ENCODE assay signal across 19 cellular contexts in the genomic region with DNA sequence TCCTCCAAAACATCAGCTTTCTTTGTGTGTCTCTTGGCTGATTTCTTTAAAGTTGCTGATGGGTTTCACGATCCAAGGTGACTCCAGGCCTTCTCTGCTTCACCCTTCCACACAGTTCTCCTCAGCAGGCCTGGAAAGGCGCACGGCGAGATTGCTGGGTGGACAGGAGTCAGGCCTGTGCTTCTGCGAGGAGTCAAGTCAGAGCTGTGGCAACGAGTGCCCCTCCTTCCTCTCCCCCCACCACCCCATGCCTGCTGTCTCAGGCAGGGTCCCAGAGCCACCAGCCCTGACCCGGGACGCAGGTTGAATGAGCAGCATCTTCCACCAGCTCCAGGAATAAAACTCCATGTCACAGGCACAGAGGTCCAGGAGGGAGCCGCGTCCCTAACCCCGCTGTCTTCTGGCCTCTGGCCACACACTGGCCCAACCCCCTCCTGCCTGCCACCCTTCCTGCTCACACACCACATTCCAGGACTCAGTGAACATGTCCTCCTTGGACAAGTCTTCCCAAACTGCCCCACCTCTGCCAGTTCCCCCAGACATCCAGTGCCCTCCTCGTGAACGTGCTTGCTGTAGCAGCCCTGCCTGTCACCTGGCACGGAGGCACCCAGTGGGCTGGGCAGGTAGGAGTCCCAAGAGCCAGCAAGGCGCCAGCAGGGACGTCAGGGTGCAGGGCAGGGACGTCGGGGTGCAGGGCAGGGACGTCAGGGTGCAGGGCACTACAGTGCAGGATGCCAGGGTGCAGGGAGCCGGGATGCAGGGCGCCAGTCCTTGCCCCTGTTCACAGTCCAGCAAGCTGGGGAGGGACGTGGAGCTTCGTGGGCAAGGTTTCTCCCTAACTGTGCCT. TPM values are rescaled to one million over a fixed set of nuclear protein-coding genes. Genes with fewer than 3 reads are reported as not detected.
DNase-seq lines count a peak whose midpoint lies in the region; ATAC-seq, FAIRE-seq and TF ChIP-seq lines count a peak whose summit lies in the region.
"Had no signal": no experiment of that assay in that cellular context is flagged by ENCODE, and none has a peak within 500 bp of the region (broad histone marks: within the 10 kb centered on the region; RNA-seq: fewer than 3 reads in every experiment).

No MANE protein-coding gene starts in this region.

- H4K20me1 ChIP-seq in IMR-90 (ENCODE audit: insufficient read depth, low read length) (0 out of 2 replicates have a peak, but pooled peaks cover 3% of the 10 kb centered on the region), HepG2 (ENCODE audit: insufficient read depth, low read length) (no peaks in the 10 kb centered on the region; the same call in 1 of the 2 replicates)
- H4K20me1 ChIP-seq: BLaER1 had no signal

- H3K9me3 Mint-ChIP-seq in activated CD8-positive, alpha-beta T cell treated with anti-CD3 and anti-CD28 coated beads, Interleukin-2, amount 10 ng/mL, durations not matched to agents 7 days and 5 days (ENCODE audit: insufficient read depth): no peaks in the 10 kb centered on the region
- no peaks in the 10 kb centered on the region for H3K9me3 Mint-ChIP-seq in activated CD8-positive, alpha-beta T cell treated with anti-CD3 and anti-CD28 coated beads for 36 hours
- no peaks in the 10 kb centered on the region for H3K9me3 Mint-ChIP-seq in stimulated activated effector memory CD8-positive, alpha-beta T cell treated with anti-CD3 and anti-CD28 coated beads, Interleukin-12 subunit alpha, Interleukin-12 subunit beta, amount 100 ng/mL, for 72 hours
- H3K9me3 Mint-ChIP-seq: CD4-positive, alpha-beta T cell; GM23338; H9 had no signal

- no peak for FAIRE-seq in HepG2 (lab: Jason Lieb, UNC)
- FAIRE-seq: GM12891 had no signal

- 0 out of 2 replicates have a peak overlapping the region, but pooled peaks have one; percentile 60 for H3K4ac ChIP-seq in IMR-90 (ENCODE audit: low read depth, low read length)

- TF ChIP-seq EP300 in HepG2 (IDR thresholded peaks at IDR 0.05; ENCODE audit: low read depth in 2 of 2, low read length in 2 of 2) (no peak), HepG2 (CRISPR knock-in tag; IDR thresholded peaks at IDR 0.05; ENCODE audit: borderline replicate concordance) (no peak)

- H3K4me2 ChIP-seq in IMR-90 (ENCODE audit: low read depth, low read length) (no peak overlapping the region), HepG2 (ENCODE audit: low read depth, low read length) (no peak overlapping the region)
- H3K4me2 ChIP-seq: GM23338 had no signal

- DNase-seq in activated CD8-positive, alpha-beta T cell treated with anti-CD3 and anti-CD28 coated beads, Interleukin-2, amount 10 ng/mL, durations not matched to agents 7 days and 5 days: no peak
- DNase-seq in activated CD8-positive, alpha-beta T cell treated with anti-CD3 and anti-CD28 coated beads for 36 hours: no peak
- DNase-seq in IMR-90 (no peak), HepG2 (ENCODE audit: low spot score) (no peak), NCI-H1694 treated with DMSO at 0.1 percent for 48 hours (lab: John Stamatoyannopoulos, UW) (no peak), C1 segment of cervical spinal cord (lab: John Stamatoyannopoulos, UW) (no peak)
- no peak for DNase-seq in stimulated activated effector memory CD8-positive, alpha-beta T cell treated with anti-CD3 and anti-CD28 coated beads, Interleukin-12 subunit alpha, Interleukin-12 subunit beta, amount 100 ng/mL, for 72 hours (ENCODE audit: low spot score in 2 of 2)
- DNase-seq in stimulated activated CD4-positive, alpha-beta T cell treated with anti-CD3 and anti-CD28 coated beads, Interleukin-2, amount 100 ng/mL, for 24 hours: no peak
- DNase-seq: AML-193; Calu3; CD4-positive, alpha-beta T cell; DMS 273 treated with DMSO at 0.1 percent for 48 hours; DMS79; H9 had no signal

- in situ Hi-C loops in IMR-90 (cut with MboI; ENCODE audit: low sequenced_read_pairs) (no loop called here), HepG2 (cut with HindIII; ENCODE audit: extremely low pct_ligation_motif_present, low pct_unique_long_range_greater_than_20kb) (no loop called here)

- 90% methylated on average over 14 of the region's 23 CpGs; no CpG with 5 or more reads in 1 of the 2 experiments for WGBS in IMR-90 (ENCODE audit: extremely low coverage in 2 of 2, insufficient read length in 1 of 2), 2 experiments
- WGBS in HepG2 (ENCODE audit: low lambda C conversion rate): 5% methylated on average over 23 of the region's 23 CpGs

- H2BK20ac ChIP-seq in IMR-90 (ENCODE audit: low read depth, low read length): peak overlapping the region; percentile 46; the same call in 1 of the 2 replicates

- CTCF ChIA-PET in activated CD8-positive, alpha-beta T cell treated with anti-CD3 and anti-CD28 coated beads, Interleukin-2, amount 10 ng/mL, durations not matched to agents 7 days and 5 days (lab: Charles Lee): interaction anchor here (0.7 kb wide), 1 partner anchor 90 kb away, joined by 3 read pairs; no protein-coding TSS in a partner anchor
- CTCF ChIA-PET in activated CD8-positive, alpha-beta T cell treated with anti-CD3 and anti-CD28 coated beads for 36 hours (lab: Charles Lee): interaction anchor here (3.5 kb wide), 1 partner anchor 90 kb away, joined by 19 read pairs; no protein-coding TSS in a partner anchor
- CTCF ChIA-PET in IMR-90 (lab: Yijun Ruan, JAX): no interaction called here
- CTCF ChIA-PET in HepG2 (lab: Yijun Ruan, JAX; ENCODE audit: low intra/inter-chr PET ratio, low total read pairs): no interaction called here

- no peak overlapping the region for H3K23ac ChIP-seq in IMR-90 (ENCODE audit: low read depth, low read length)

- H3K4me1 ChIP-seq in IMR-90 (ENCODE audit: control insufficient read depth, insufficient read depth, low read length): peaks cover 15% of the 10 kb centered on the region
- peaks cover 8% of the 10 kb centered on the region; the same call in 1 of the 2 replicates for H3K4me1 ChIP-seq in HepG2 (ENCODE audit: insufficient read depth, low read length)

- H3K56ac ChIP-seq in IMR-90 (ENCODE audit: extremely low read depth, insufficient read depth, low read length): no peak overlapping the region

- peak overlapping the region; percentile 48; the same call in 1 of the 2 replicates for H2BK120ac ChIP-seq in IMR-90 (ENCODE audit: low read depth, low read length)

- H3K27ac ChIP-seq in IMR-90 (ENCODE audit: insufficient read depth, low read length): no peak overlapping the region
- no peak overlapping the region for H3K27ac ChIP-seq in HepG2 (ENCODE audit: extremely low read length, insufficient read depth, low read length)
- H3K27ac ChIP-seq: 22Rv1 had no signal

- H3K27ac Mint-ChIP-seq in activated CD8-positive, alpha-beta T cell treated with anti-CD3 and anti-CD28 coated beads, Interleukin-2, amount 10 ng/mL, durations not matched to agents 7 days and 5 days: peak overlapping the region; percentile 9
- H3K27ac Mint-ChIP-seq in activated CD8-positive, alpha-beta T cell treated with anti-CD3 and anti-CD28 coated beads for 36 hours: no peak overlapping the region
- peak overlapping the region; percentile 71 for H3K27ac Mint-ChIP-seq in stimulated activated effector memory CD8-positive, alpha-beta T cell treated with anti-CD3 and anti-CD28 coated beads, Interleukin-12 subunit alpha, Interleukin-12 subunit beta, amount 100 ng/mL, for 72 hours
- H3K27ac Mint-ChIP-seq: CD4-positive, alpha-beta T cell; GM23338; H9 had no signal

- H2AK9ac ChIP-seq in IMR-90 (replicated peaks; ENCODE audit: low read depth, low read length, poor library complexity): no peak overlapping the region

- H4K5ac ChIP-seq in IMR-90 (ENCODE audit: low read depth, low read length): no peak overlapping the region

- H4K91ac ChIP-seq in IMR-90 (ENCODE audit: insufficient read depth, low read depth, low read length): no peak overlapping the region

- H3K14ac ChIP-seq in IMR-90 (replicated peaks; ENCODE audit: low read depth, low read length): no peak overlapping the region

- intact Hi-C loops in activated CD8-positive, alpha-beta T cell treated with anti-CD3 and anti-CD28 coated beads for 36 hours (cut with micrococcal nuclease): no loop called here
- intact Hi-C loops in IMR-90 (cut with micrococcal nuclease): no loop called here
- intact Hi-C loops in HepG2 (cut with micrococcal nuclease; ENCODE audit: unreplicated experiment): no loop called here

- H3K36me3 ChIP-seq in IMR-90 (ENCODE audit: control insufficient read depth, insufficient read depth, low read length) (no peaks in the 10 kb centered on the region), HepG2 (replicated peaks in 1 of 2; ENCODE audit: control insufficient read depth in 1 of 2, insufficient read depth in 2 of 2, low read length in 2 of 2) (no peaks in the 10 kb centered on the region)
- H3K36me3 ChIP-seq: BLaER1 had no signal

- H3K18ac ChIP-seq in IMR-90 (ENCODE audit: low read depth, low read length): no peak overlapping the region

- TF ChIP-seq RAD21 in IMR-90 (IDR thresholded peaks at IDR 0.05; ENCODE audit: low read length) (no peak), HepG2 (CRISPR knock-in tag; IDR thresholded peaks at IDR 0.05) (no peak)

- H3K9me3 ChIP-seq in IMR-90 (ENCODE audit: control insufficient read depth, insufficient read depth, low read length) (no peaks in the 10 kb centered on the region), HepG2 (ENCODE audit: low read length) (no peaks in the 10 kb centered on the region)
- H3K9me3 ChIP-seq: BLaER1 had no signal

- BruUV-seq in IMR-90 (replicated peaks; lab: Mats Ljungman, UMichigan) (no TSS peak), HepG2 (replicated peaks; lab: Mats Ljungman, UMichigan) (no TSS peak)

- POLR2A ChIA-PET in activated CD8-positive, alpha-beta T cell treated with anti-CD3 and anti-CD28 coated beads, Interleukin-2, amount 10 ng/mL, durations not matched to agents 7 days and 5 days (lab: Charles Lee): interaction anchor here (1.3 kb wide), 1 partner anchor 100 kb away, joined by 3 read pairs; no protein-coding TSS in a partner anchor
- POLR2A ChIA-PET in activated CD8-positive, alpha-beta T cell treated with anti-CD3 and anti-CD28 coated beads for 36 hours (lab: Charles Lee): no interaction called here
- POLR2A ChIA-PET in IMR-90 (lab: Charles Lee; ENCODE audit: unreplicated experiment) (interaction anchor here (0.5 kb wide), 1 partner anchor 557 kb away, joined by 3 read pairs; no protein-coding TSS in a partner anchor), HepG2 (lab: Yijun Ruan, JAX) (no interaction called here)

- H3K27me3 ChIP-seq in IMR-90 (ENCODE audit: control insufficient read depth, insufficient read depth, low read length) (peaks cover 4% of the 10 kb centered on the region; the same call in 1 of the 2 replicates), HepG2 (ENCODE audit: control insufficient read depth in 1 of 2, insufficient read depth in 2 of 2, low read length in 2 of 2) (peaks cover 40 to 98% of the 10 kb centered on the region in 2 experiments)

- H2BK5ac ChIP-seq in IMR-90 (ENCODE audit: low read depth, low read length, poor library complexity, severe bottlenecking): no peak overlapping the region

- peak overlapping the region; percentile 8 for H2AFZ ChIP-seq in IMR-90 (replicated peaks; ENCODE audit: low read length, poor library complexity)
- no peak overlapping the region for H2AFZ ChIP-seq in HepG2 (ENCODE audit: low read length)
- H2AFZ ChIP-seq: GM23338 had no signal

- dilution Hi-C loops in IMR-90 (cut with HindIII; ENCODE audit: low sequenced_read_pairs, unreplicated experiment): no loop called here

- H3K79me2 ChIP-seq in HepG2 (ENCODE audit: insufficient read depth, low read length): no peaks in the 10 kb centered on the region

- TF ChIP-seq POLR2A in IMR-90 (IDR thresholded peaks at IDR 0.05; ENCODE audit: low read depth, low read length) (no peak), HepG2 (IDR thresholded peaks at IDR 0.05; ENCODE audit: insufficient read depth in 1 of 2, low read depth in 2 of 2, low read length in 2 of 2) (no peak)

- no peaks in the 10 kb centered on the region for H3K36me3 Mint-ChIP-seq in activated CD8-positive, alpha-beta T cell treated with anti-CD3 and anti-CD28 coated beads, Interleukin-2, amount 10 ng/mL, durations not matched to agents 7 days and 5 days (ENCODE audit: low read depth)
- no peaks in the 10 kb centered on the region for H3K36me3 Mint-ChIP-seq in activated CD8-positive, alpha-beta T cell treated with anti-CD3 and anti-CD28 coated beads for 36 hours (ENCODE audit: low read depth)
- H3K36me3 Mint-ChIP-seq in stimulated activated effector memory CD8-positive, alpha-beta T cell treated with anti-CD3 and anti-CD28 coated beads, Interleukin-12 subunit alpha, Interleukin-12 subunit beta, amount 100 ng/mL, for 72 hours: no peaks in the 10 kb centered on the region

- no peaks in the 10 kb centered on the region for H3K79me1 ChIP-seq in IMR-90 (ENCODE audit: low read depth in 1 of 2, low read length in 2 of 2)

- H3K4me3 ChIP-seq in IMR-90 (ENCODE audit: insufficient read depth, low read depth, low read length): no peak overlapping the region
- H3K4me3 ChIP-seq in HepG2 (replicated peaks in 1 of 3; ENCODE audit: insufficient read depth in 1 of 3, low read depth in 2 of 3, low read length in 3 of 3): no peak overlapping the region
- H3K4me3 ChIP-seq: BLaER1, GM23338 had no signal

- no peak overlapping the region; a peak in 1 of 4 replicates for H4K8ac ChIP-seq in IMR-90 (ENCODE audit: low read depth in 2 of 2, low read length in 2 of 2)

- H3K9me1 ChIP-seq in IMR-90 (ENCODE audit: insufficient read depth, low read length): peaks cover 24% of the 10 kb centered on the region

- peaks cover 8% of the 10 kb centered on the region for H3K4me1 Mint-ChIP-seq in activated CD8-positive, alpha-beta T cell treated with anti-CD3 and anti-CD28 coated beads, Interleukin-2, amount 10 ng/mL, durations not matched to agents 7 days and 5 days (ENCODE audit: low read depth)
- peaks cover 3% of the 10 kb centered on the region for H3K4me1 Mint-ChIP-seq in activated CD8-positive, alpha-beta T cell treated with anti-CD3 and anti-CD28 coated beads for 36 hours (ENCODE audit: low read depth)
- peaks cover 13% of the 10 kb centered on the region for H3K4me1 Mint-ChIP-seq in stimulated activated effector memory CD8-positive, alpha-beta T cell treated with anti-CD3 and anti-CD28 coated beads, Interleukin-12 subunit alpha, Interleukin-12 subunit beta, amount 100 ng/mL, for 72 hours
- H3K4me1 Mint-ChIP-seq: GM23338 had no signal

- H2BK15ac ChIP-seq in IMR-90 (ENCODE audit: low read depth, low read length): no peak overlapping the region

- peak overlapping the region; percentile 29 for H2AK5ac ChIP-seq in IMR-90 (ENCODE audit: low read depth, low read length)

- H3K4me3 Mint-ChIP-seq in activated CD8-positive, alpha-beta T cell treated with anti-CD3 and anti-CD28 coated beads, Interleukin-2, amount 10 ng/mL, durations not matched to agents 7 days and 5 days: no peak overlapping the region
- H3K4me3 Mint-ChIP-seq in activated CD8-positive, alpha-beta T cell treated with anti-CD3 and anti-CD28 coated beads for 36 hours: no peak overlapping the region
- no peak overlapping the region for H3K4me3 Mint-ChIP-seq in stimulated activated effector memory CD8-positive, alpha-beta T cell treated with anti-CD3 and anti-CD28 coated beads, Interleukin-12 subunit alpha, Interleukin-12 subunit beta, amount 100 ng/mL, for 72 hours
- H3K4me3 Mint-ChIP-seq: CD4-positive, alpha-beta T cell; GM23338; H9 had no signal

- no peak for TF ChIP-seq CTCF in activated CD8-positive, alpha-beta T cell treated with anti-CD3 and anti-CD28 coated beads for 36 hours (IDR thresholded peaks at IDR 0.05)
- no peak for TF ChIP-seq CTCF in IMR-90 (conservative IDR thresholded peaks at IDR 0.05; ENCODE audit: low read depth, low read length)
- TF ChIP-seq CTCF in HepG2 (CRISPR knock-in tag; IDR thresholded peaks at IDR 0.05): no peak

- H3K9ac ChIP-seq in IMR-90 (ENCODE audit: low read depth, low read length) (no peak overlapping the region), HepG2 (ENCODE audit: insufficient read depth, low read depth, low read length) (no peak overlapping the region)
- H3K9ac ChIP-seq: BLaER1 had no signal

- ATAC-seq in activated CD8-positive, alpha-beta T cell treated with anti-CD3 and anti-CD28 coated beads, Interleukin-2, amount 10 ng/mL, durations not matched to agents 7 days and 5 days: no peak
- ATAC-seq in activated CD8-positive, alpha-beta T cell treated with anti-CD3 and anti-CD28 coated beads for 36 hours: no peak
- ATAC-seq in IMR-90 (ENCODE audit: low read depth) (no peak), HepG2 (no peak)
- no peak for ATAC-seq in stimulated activated effector memory CD8-positive, alpha-beta T cell treated with anti-CD3 and anti-CD28 coated beads, Interleukin-12 subunit alpha, Interleukin-12 subunit beta, amount 100 ng/mL, for 72 hours
- ATAC-seq: GM23338 had no signal

- H3K27me3 Mint-ChIP-seq in activated CD8-positive, alpha-beta T cell treated with anti-CD3 and anti-CD28 coated beads, Interleukin-2, amount 10 ng/mL, durations not matched to agents 7 days and 5 days (ENCODE audit: low read depth): peaks cover 11% of the 10 kb centered on the region
- H3K27me3 Mint-ChIP-seq in activated CD8-positive, alpha-beta T cell treated with anti-CD3 and anti-CD28 coated beads for 36 hours: no peaks in the 10 kb centered on the region
- H3K27me3 Mint-ChIP-seq: CD4-positive, alpha-beta T cell had no signal

RNA-seq across cellular contexts. Expression of a gene that starts 7.3 kb away (rescaled TPM):
- under 1 TPM; 0.13 to 0.21 TPM for total RNA-seq in activated CD8-positive, alpha-beta T cell treated with anti-CD3 and anti-CD28 coated beads, Interleukin-2, amount 10 ng/mL, durations not matched to agents 7 days and 5 days
- not detected for total RNA-seq in activated CD8-positive, alpha-beta T cell treated with anti-CD3 and anti-CD28 coated beads for 36 hours
- total RNA-seq in IMR-90 (2012; rRNA removed): 0.54 and 0.56 TPM in 2 replicates
- 1.8 and 2.3 TPM in 2 replicates for polyA plus RNA-seq in IMR-90 (2012; rRNA removed)
- polyA plus RNA-seq in IMR-90 (2012; cell fraction: cytosol; rRNA removed): 1.1 and 1.9 TPM in 2 replicates
- polyA plus RNA-seq in IMR-90 (2012; cell fraction: nucleus; rRNA removed; ENCODE audit: low replicate concordance): 1.2 and 2.9 TPM in 2 replicates
- 0.09 TPM in 1 of 2 replicates, not detected in the other for total RNA-seq in HepG2 (2016; rRNA removed; fragmentation: Illumina TruSeq; extraction: Trizol)
- total RNA-seq in HepG2 (2016; cell fraction: cytosol; rRNA removed; fragmentation: Illumina TruSeq; extraction: Trizol; ENCODE audit: low read depth): not detected in 2 replicates
- total RNA-seq in HepG2 (2016; cell fraction: insoluble cytoplasmic fraction; rRNA removed; fragmentation: Illumina TruSeq; extraction: Trizol): 0.04 TPM in 1 of 2 replicates, not detected in the other
- 0.09 TPM in 1 of 2 replicates, not detected in the other for total RNA-seq in HepG2 (2016; cell fraction: membrane; rRNA removed; fragmentation: Illumina TruSeq; extraction: Trizol)
- total RNA-seq in HepG2 (2016; cell fraction: nucleus; rRNA removed; fragmentation: Illumina TruSeq; extraction: Trizol): 0.12 TPM in 1 of 2 replicates, not detected in the other
- polyA plus RNA-seq in HepG2 (2011; rRNA removed): 0.12 and 0.17 TPM in 2 replicates
- polyA plus RNA-seq in HepG2 (2011; cell fraction: cytosol; rRNA removed): 0.09 and 0.12 TPM in 2 replicates
- polyA plus RNA-seq in HepG2 (2011; cell fraction: nucleus; rRNA removed): 0.38 and 0.51 TPM in 2 replicates
- 0.09 and 0.19 TPM in 2 replicates for polyA plus RNA-seq in HepG2 (2012)
- not detected in 2 replicates for polyA plus RNA-seq in HepG2 (2016; cell fraction: cytosol; fragmentation: Illumina TruSeq; extraction: Trizol; ENCODE audit: low read depth)
- 0.08 TPM in 1 of 2 replicates, not detected in the other for polyA plus RNA-seq in HepG2 (2016; cell fraction: insoluble cytoplasmic fraction; fragmentation: Illumina TruSeq; extraction: Trizol; ENCODE audit: low read depth)
- polyA plus RNA-seq in HepG2 (2016; cell fraction: membrane; fragmentation: Illumina TruSeq; extraction: Trizol; ENCODE audit: low read depth): 0.05 TPM in 1 of 2 replicates, not detected in the other
- polyA plus RNA-seq in HepG2 (2016; cell fraction: nucleus; fragmentation: Illumina TruSeq; extraction: Trizol; ENCODE audit: insufficient read depth, low read depth): 0.35 and 0.41 TPM in 2 replicates
- polyA minus RNA-seq in HepG2 (2011; rRNA and poly(A)+ RNA removed; ENCODE audit: low replicate concordance): 0.24 TPM in 1 of 2 replicates, not detected in the other
- polyA minus RNA-seq in HepG2 (2011; cell fraction: cytosol; rRNA and poly(A)+ RNA removed): not detected in 2 replicates
- polyA minus RNA-seq in HepG2 (2011; cell fraction: nucleus; rRNA and poly(A)+ RNA removed): 0.12 and 0.13 TPM in 2 replicates
- total RNA-seq: Calu3, G401 had no signal

RNA-seq across cellular contexts. Expression of a gene that starts 59.1 kb away (rescaled TPM):
- 10 to 100 TPM; 79.4 to 79.9 TPM for total RNA-seq in activated CD8-positive, alpha-beta T cell treated with anti-CD3 and anti-CD28 coated beads, Interleukin-2, amount 10 ng/mL, durations not matched to agents 7 days and 5 days
- 10 to 100 TPM; 66.5 to 68.4 TPM for total RNA-seq in activated CD8-positive, alpha-beta T cell treated with anti-CD3 and anti-CD28 coated beads for 36 hours
- total RNA-seq in IMR-90 (2012; rRNA removed) (0.56 and 0.72 TPM in 2 replicates), HepG2 (2016; rRNA removed; fragmentation: Illumina TruSeq; extraction: Trizol) (23.8 and 55.5 TPM in 2 replicates)
- polyA plus RNA-seq in IMR-90 (2012; rRNA removed) (1.1 and 1.5 TPM in 2 replicates), HepG2 (2011; rRNA removed) (91.3 and 112 TPM in 2 replicates)
- 1.1 TPM in 2 replicates for polyA plus RNA-seq in IMR-90 (2012; cell fraction: cytosol; rRNA removed)
- polyA plus RNA-seq in IMR-90 (2012; cell fraction: nucleus; rRNA removed; ENCODE audit: low replicate concordance): 2.1 and 5.3 TPM in 2 replicates
- total RNA-seq in HepG2 (2016; cell fraction: cytosol; rRNA removed; fragmentation: Illumina TruSeq; extraction: Trizol; ENCODE audit: low read depth): 21.3 and 22.4 TPM in 2 replicates
- 20.7 and 58.6 TPM in 2 replicates for total RNA-seq in HepG2 (2016; cell fraction: insoluble cytoplasmic fraction; rRNA removed; fragmentation: Illumina TruSeq; extraction: Trizol)
- 31.3 and 32.0 TPM in 2 replicates for total RNA-seq in HepG2 (2016; cell fraction: membrane; rRNA removed; fragmentation: Illumina TruSeq; extraction: Trizol)
- total RNA-seq in HepG2 (2016; cell fraction: nucleus; rRNA removed; fragmentation: Illumina TruSeq; extraction: Trizol): 55.7 and 65.4 TPM in 2 replicates
- 53.2 and 96.9 TPM in 2 replicates for polyA plus RNA-seq in HepG2 (2011; cell fraction: cytosol; rRNA removed)
- 133 and 239 TPM in 2 replicates for polyA plus RNA-seq in HepG2 (2011; cell fraction: nucleus; rRNA removed)
- polyA plus RNA-seq in HepG2 (2012): 48.1 and 97.6 TPM in 2 replicates
- 14.3 and 17.6 TPM in 2 replicates for polyA plus RNA-seq in HepG2 (2016; cell fraction: cytosol; fragmentation: Illumina TruSeq; extraction: Trizol; ENCODE audit: low read depth)
- 25.9 and 26.2 TPM in 2 replicates for polyA plus RNA-seq in HepG2 (2016; cell fraction: insoluble cytoplasmic fraction; fragmentation: Illumina TruSeq; extraction: Trizol; ENCODE audit: low read depth)
- 21.9 and 22.4 TPM in 2 replicates for polyA plus RNA-seq in HepG2 (2016; cell fraction: membrane; fragmentation: Illumina TruSeq; extraction: Trizol; ENCODE audit: low read depth)
- polyA plus RNA-seq in HepG2 (2016; cell fraction: nucleus; fragmentation: Illumina TruSeq; extraction: Trizol; ENCODE audit: insufficient read depth, low read depth): 114 and 125 TPM in 2 replicates
- polyA minus RNA-seq in HepG2 (2011; rRNA and poly(A)+ RNA removed; ENCODE audit: low replicate concordance): 44.0 and 104 TPM in 2 replicates
- polyA minus RNA-seq in HepG2 (2011; cell fraction: cytosol; rRNA and poly(A)+ RNA removed): 27.7 and 39.2 TPM in 2 replicates
- polyA minus RNA-seq in HepG2 (2011; cell fraction: nucleus; rRNA and poly(A)+ RNA removed): 31.2 and 42.4 TPM in 2 replicates

Comparison
In these comparisons a context has a peak if more than half of its experiments do, and no peak if none do; other contexts are left out.
1. POLR2A ChIA-PET loops: an anchor here in activated CD8-positive, alpha-beta T cell treated with anti-CD3 and anti-CD28 coated beads, Interleukin-2, amount 10 ng/mL, durations not matched to agents 7 days and 5 days (1.3 kb wide) and IMR-90 (0.5 kb wide); none called in activated CD8-positive, alpha-beta T cell treated with anti-CD3 and anti-CD28 coated beads for 36 hours and HepG2.
2. RNA of a gene that starts 59.1 kb away (total RNA-seq): 79.4 to 79.9 TPM in activated CD8-positive, alpha-beta T cell treated with anti-CD3 and anti-CD28 coated beads, Interleukin-2, amount 10 ng/mL, durations not matched to agents 7 days and 5 days, 66.5 to 68.4 TPM in activated CD8-positive, alpha-beta T cell treated with anti-CD3 and anti-CD28 coated beads for 36 hours and 20.7 to 65.4 TPM in HepG2; 0.56 to 0.72 TPM in IMR-90; every median in the first group is over 10 times any median in the second.
3. CTCF ChIA-PET loops: an anchor here in activated CD8-positive, alpha-beta T cell treated with anti-CD3 and anti-CD28 coated beads, Interleukin-2, amount 10 ng/mL, durations not matched to agents 7 days and 5 days (0.7 kb wide) and activated CD8-positive, alpha-beta T cell treated with anti-CD3 and anti-CD28 coated beads for 36 hours (3.5 kb wide); none called in IMR-90 and HepG2.